10 cellular contexts compared by ENCODE assay signal in the genomic region with DNA sequence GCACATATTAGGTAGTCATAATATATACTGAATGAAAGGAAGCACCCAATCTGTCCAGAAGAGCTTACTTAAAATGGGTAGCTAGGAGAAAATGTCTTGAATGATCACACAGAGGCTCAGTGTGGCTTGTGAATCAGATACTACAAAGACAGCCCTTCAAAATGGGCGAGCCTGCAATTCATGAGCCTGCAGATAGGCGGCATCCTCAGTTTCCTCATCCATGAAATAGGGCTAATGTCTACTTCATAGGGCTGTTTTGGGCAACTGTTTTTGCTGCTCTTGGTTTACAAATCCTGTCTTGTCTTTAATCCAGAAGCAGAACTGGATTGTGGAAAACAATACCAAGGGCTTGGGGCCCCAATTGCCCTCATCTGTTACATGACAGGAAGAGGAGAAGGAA.
DNase-seq lines count a peak whose midpoint lies in the region; ATAC-seq and TF ChIP-seq lines count a peak whose summit lies in the region.
"Had no signal": no experiment of that assay in that cellular context is flagged by ENCODE, and none has a peak within 500 bp of the region (broad histone marks: within the 10 kb centered on the region; RNA-seq: fewer than 3 reads in every experiment).

No MANE protein-coding gene starts in this region.

- H3K36me3 ChIP-seq in endodermal cell (ENCODE audit: control insufficient read depth, insufficient read depth, low read length), result no peaks in the 10 kb centered on the region
- no peaks in the 10 kb centered on the region for H3K36me3 ChIP-seq in right atrium auricular region

- H3K27ac ChIP-seq in endodermal cell (ENCODE audit: low read depth, low read length) (no peak overlapping the region), right atrium auricular region (no peak overlapping the region)

- intact Hi-C loops in activated naive CD4-positive, alpha-beta T cell treated with anti-CD3 and anti-CD28 coated beads for 36 hours (cut with micrococcal nuclease), result no loop called here

- H3K27me3 ChIP-seq in endodermal cell (ENCODE audit: control insufficient read depth, insufficient read depth, low read length, poor library complexity, severe bottlenecking) (peaks cover 16% of the 10 kb centered on the region), right atrium auricular region (no peaks in the 10 kb centered on the region)

- peak; percentile 37 for DNase-seq in activated naive CD4-positive, alpha-beta T cell treated with anti-CD3 and anti-CD28 coated beads for 36 hours
- DNase-seq in activated naive CD4-positive, alpha-beta T cell treated with Interleukin-2 at 50 U/mL for 16 hours, result no peak
- DNase-seq in LNCaP clone FGC (ENCODE audit: low read depth) (no peak), endodermal cell (peak; percentile 59), progenitor cell of endocrine pancreas (ENCODE audit: low spot score, unreplicated experiment) (no peak), right atrium auricular region (ENCODE audit: low spot score) (no peak)
- DNase-seq: CD8-positive, alpha-beta T cell; NCI-H187 had no signal

- no peak for ATAC-seq in HG02610 (IDR thresholded peaks at IDR 0.05; ENCODE audit: unreplicated experiment)
- no peak for ATAC-seq in activated T-helper 17 cell treated with anti-CD3 and anti-CD28 coated beads, Interleukin-2, amount 50 U/mL, for 72 hours (replicated peaks)
- ATAC-seq: CD8-positive, alpha-beta T cell had no signal

- peaks cover 6% of the 10 kb centered on the region for H3K9me3 Mint-ChIP-seq in activated naive CD4-positive, alpha-beta T cell treated with anti-CD3 and anti-CD28 coated beads for 36 hours
- peaks cover 14% of the 10 kb centered on the region for H3K9me3 Mint-ChIP-seq in endodermal cell
- H3K9me3 Mint-ChIP-seq in progenitor cell of endocrine pancreas (ENCODE audit: low read depth), result peaks cover 13% of the 10 kb centered on the region
- H3K9me3 Mint-ChIP-seq in activated T-helper 17 cell treated with anti-CD3 and anti-CD28 coated beads, Interleukin-2, amount 50 U/mL, for 72 hours, result peaks cover 9% of the 10 kb centered on the region

- H3K4me1 Mint-ChIP-seq in activated naive CD4-positive, alpha-beta T cell treated with anti-CD3 and anti-CD28 coated beads for 36 hours (ENCODE audit: low read depth), result peaks cover 19% of the 10 kb centered on the region
- H3K4me1 Mint-ChIP-seq in endodermal cell (no peaks in the 10 kb centered on the region), progenitor cell of endocrine pancreas (ENCODE audit: low read depth) (no peaks in the 10 kb centered on the region)
- no peaks in the 10 kb centered on the region for H3K4me1 Mint-ChIP-seq in activated T-helper 17 cell treated with anti-CD3 and anti-CD28 coated beads, Interleukin-2, amount 50 U/mL, for 72 hours

- H3K27me3 Mint-ChIP-seq in activated naive CD4-positive, alpha-beta T cell treated with anti-CD3 and anti-CD28 coated beads for 36 hours (ENCODE audit: low read depth), result peaks cover 28% of the 10 kb centered on the region
- H3K27me3 Mint-ChIP-seq in endodermal cell (ENCODE audit: insufficient read depth) (peaks cover 8% of the 10 kb centered on the region), progenitor cell of endocrine pancreas (peaks cover 16% of the 10 kb centered on the region)
- peaks cover 41% of the 10 kb centered on the region for H3K27me3 Mint-ChIP-seq in activated T-helper 17 cell treated with anti-CD3 and anti-CD28 coated beads, Interleukin-2, amount 50 U/mL, for 72 hours

- no peaks in the 10 kb centered on the region for H3K36me3 Mint-ChIP-seq in activated naive CD4-positive, alpha-beta T cell treated with anti-CD3 and anti-CD28 coated beads for 36 hours (ENCODE audit: low read depth)
- H3K36me3 Mint-ChIP-seq in endodermal cell (ENCODE audit: low read depth) (peaks cover 4% of the 10 kb centered on the region), progenitor cell of endocrine pancreas (ENCODE audit: insufficient read depth) (no peaks in the 10 kb centered on the region)
- H3K36me3 Mint-ChIP-seq in activated T-helper 17 cell treated with anti-CD3 and anti-CD28 coated beads, Interleukin-2, amount 50 U/mL, for 72 hours (ENCODE audit: low read depth), result no peaks in the 10 kb centered on the region
- H3K36me3 Mint-ChIP-seq: CD8-positive, alpha-beta T cell had no signal

- TF ChIP-seq CTCF in LNCaP clone FGC (IDR thresholded peaks at IDR 0.05; ENCODE audit: control insufficient read depth, extremely low read depth, insufficient read depth), result peak; percentile 44
- TF ChIP-seq CTCF in endodermal cell (conservative IDR thresholded peaks at IDR 0.05), result peak; percentile 75
- TF ChIP-seq CTCF in progenitor cell of endocrine pancreas (IDR thresholded peaks at IDR 0.05; ENCODE audit: unreplicated experiment), result peak; percentile 22
- peak in 1 of 2 donors; percentile 18 for TF ChIP-seq CTCF in right atrium auricular region (IDR thresholded peaks at IDR 0.05)

- CTCF ChIA-PET in activated naive CD4-positive, alpha-beta T cell treated with anti-CD3 and anti-CD28 coated beads for 36 hours (lab: Charles Lee), result interaction anchor here (0.6 to 1.6 kb wide), 4 partner anchors 11 to 275 kb away, joined by 3 to 6 read pairs (median 4); no protein-coding TSS in a partner anchor

- WGBS in endodermal cell (ENCODE audit: insufficient coverage in 1 of 2, insufficient read length in 1 of 2), 2 experiments, result 42 to 63% methylated on average over 2 of the region's 2 CpGs

- H3K9me3 ChIP-seq in endodermal cell (ENCODE audit: control insufficient read depth, low read length), result peaks cover 6% of the 10 kb centered on the region
- peaks cover 0 to 8% of the 10 kb centered on the region in 2 donors for H3K9me3 ChIP-seq in right atrium auricular region

- no peak overlapping the region for H3K27ac Mint-ChIP-seq in activated naive CD4-positive, alpha-beta T cell treated with anti-CD3 and anti-CD28 coated beads for 36 hours
- no peak overlapping the region for H3K27ac Mint-ChIP-seq in endodermal cell
- no peak overlapping the region for H3K27ac Mint-ChIP-seq in progenitor cell of endocrine pancreas
- no peak overlapping the region for H3K27ac Mint-ChIP-seq in activated T-helper 17 cell treated with anti-CD3 and anti-CD28 coated beads, Interleukin-2, amount 50 U/mL, for 72 hours
- H3K27ac Mint-ChIP-seq: CD8-positive, alpha-beta T cell had no signal

- H3K4me3 ChIP-seq in LNCaP clone FGC (ENCODE audit: low read depth, low read length) (no peak overlapping the region), endodermal cell (ENCODE audit: low read length) (no peak overlapping the region), right atrium auricular region (no peak overlapping the region)

- H3K4me1 ChIP-seq in endodermal cell (ENCODE audit: control insufficient read depth, insufficient read depth, low read length), result no peaks in the 10 kb centered on the region
- H3K4me1 ChIP-seq in right atrium auricular region, result no peaks in the 10 kb centered on the region

- H3K4me3 Mint-ChIP-seq in activated naive CD4-positive, alpha-beta T cell treated with anti-CD3 and anti-CD28 coated beads for 36 hours, result no peak overlapping the region
- H3K4me3 Mint-ChIP-seq in endodermal cell (no peak overlapping the region), progenitor cell of endocrine pancreas (ENCODE audit: low read depth) (no peak overlapping the region)
- H3K4me3 Mint-ChIP-seq in activated T-helper 17 cell treated with anti-CD3 and anti-CD28 coated beads, Interleukin-2, amount 50 U/mL, for 72 hours, result no peak overlapping the region
- H3K4me3 Mint-ChIP-seq: CD8-positive, alpha-beta T cell had no signal

- no peak overlapping the region for H3K9ac ChIP-seq in endodermal cell (ENCODE audit: extremely low read depth, low read length, poor library complexity, severe bottlenecking)

Comparison
In these comparisons a context has a peak if more than half of its experiments do, and no peak if none do; other contexts are left out.
1. DNase-seq: peak in activated naive CD4-positive, alpha-beta T cell treated with anti-CD3 and anti-CD28 coated beads for 36 hours (single experiment) and endodermal cell (single experiment); none in activated naive CD4-positive, alpha-beta T cell treated with Interleukin-2 at 50 U/mL for 16 hours (single experiment), LNCaP clone FGC (single experiment), progenitor cell of endocrine pancreas (single experiment) and right atrium auricular region (single experiment).